ENCODE assay signal across 1 cellular context in the genomic region with DNA sequence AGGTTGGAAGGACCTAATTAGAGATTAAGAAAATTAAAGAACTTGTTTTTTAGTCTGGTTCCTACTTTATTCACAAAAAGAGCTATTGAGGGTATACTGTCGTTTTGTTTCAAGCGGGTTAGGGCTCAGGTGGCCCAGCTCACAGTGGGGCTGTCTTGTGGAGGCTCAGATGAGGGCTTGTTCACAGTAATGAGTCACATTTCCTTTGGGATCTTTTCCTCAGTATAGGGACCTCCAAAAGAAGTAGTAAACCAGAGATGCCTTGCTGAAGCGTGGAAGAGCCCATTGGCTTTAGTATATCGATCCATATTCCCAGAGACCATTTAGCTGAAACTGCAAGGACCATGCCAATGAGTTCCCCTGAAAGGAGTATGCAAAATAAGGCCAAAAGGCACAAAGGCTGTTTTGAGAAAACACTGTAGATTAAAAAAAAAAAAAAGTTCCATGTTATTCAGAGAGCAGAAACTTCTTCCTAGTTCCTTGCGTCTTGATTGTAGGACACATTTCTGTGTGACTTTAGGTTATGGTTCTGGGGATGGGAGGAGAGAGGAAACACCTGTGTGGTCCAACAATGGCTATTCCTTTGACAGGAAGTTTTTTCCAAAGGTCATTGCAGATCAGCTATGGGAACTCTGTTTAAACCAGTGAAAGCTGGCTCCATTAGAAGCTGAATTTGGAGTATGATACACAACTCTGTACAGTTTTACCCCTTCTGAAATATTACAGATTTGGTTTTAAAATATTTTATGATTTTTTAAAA.
TF ChIP-seq lines count a peak whose summit lies in the region.

No MANE protein-coding gene starts in this region.

TF ChIP-seq in endothelial cell of umbilical vein, 7 proteins besides CTCF, POLR2A, EP300 and RAD21:
- TF ChIP-seq EZH2 (IDR thresholded peaks at IDR 0.05; ENCODE audit: borderline replicate concordance, low read depth, low read length, severe bottlenecking) (no peak), POLR2AphosphoS5 (IDR thresholded peaks at IDR 0.05; ENCODE audit: insufficient read depth, low read depth, low read length) (no peak), FOS (IDR thresholded peaks at IDR 0.05; ENCODE audit: borderline replicate concordance, insufficient read depth, low read length) (peak; percentile 81), GATA2 (IDR thresholded peaks at IDR 0.05; ENCODE audit: insufficient read depth, insufficient read length, low read depth, low read length) (no peak), JUN (IDR thresholded peaks at IDR 0.05; ENCODE audit: borderline replicate concordance, insufficient read depth, insufficient read length, low read depth) (no peak)
TF ChIP-seq in endothelial cell of umbilical vein: peak in this region for 1.
